Comparison of ENCODE assay signal across 25 cellular contexts in the genomic region with DNA sequence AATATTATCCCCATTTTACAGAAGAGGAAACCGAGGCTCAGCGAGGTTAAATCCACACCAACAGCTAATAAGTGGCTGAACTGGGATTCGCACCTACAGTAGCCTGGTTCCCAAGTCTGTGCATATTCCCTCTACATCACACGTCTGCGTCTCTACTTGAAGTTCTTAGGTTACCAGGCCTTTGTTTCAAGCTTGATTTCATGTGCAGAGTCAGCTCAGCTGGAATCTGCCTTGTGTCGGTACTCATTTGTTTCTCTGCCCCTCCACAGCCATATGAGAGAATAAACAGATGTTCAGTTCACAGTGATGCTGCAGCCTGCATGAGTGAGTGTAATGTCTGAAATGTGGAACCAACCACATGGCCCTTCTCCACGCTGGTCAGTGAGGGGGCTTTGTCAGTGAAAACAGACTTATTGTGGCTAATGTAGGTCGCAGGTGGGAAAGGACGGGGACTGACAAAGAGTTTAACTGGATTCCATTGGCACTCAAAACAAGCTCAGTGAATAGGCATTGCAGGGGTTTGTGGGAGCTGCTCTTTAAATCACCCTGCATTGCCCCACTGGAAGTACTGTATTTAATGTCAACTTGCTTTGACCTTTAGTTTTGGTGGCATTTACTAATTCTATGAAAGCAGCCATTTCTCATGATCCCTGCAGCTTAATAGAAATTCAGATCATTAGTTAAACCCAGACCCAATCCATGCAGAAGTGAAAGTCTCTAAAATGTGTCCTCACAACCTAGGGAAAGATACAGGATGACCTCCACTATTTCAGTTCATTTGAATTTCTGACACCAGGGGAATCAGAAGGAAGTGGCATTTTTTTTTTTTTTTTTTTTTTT.
DNase-seq lines count a peak whose midpoint lies in the region; ATAC-seq and TF ChIP-seq lines count a peak whose summit lies in the region.
"Had no signal": no experiment of that assay in that cellular context is flagged by ENCODE, and none has a peak within 500 bp of the region (broad histone marks: within the 10 kb centered on the region; RNA-seq: fewer than 3 reads in every experiment).

No MANE protein-coding gene starts in this region.

- intact Hi-C loops in head of caudate nucleus (cut with DNase I), result no loop called here

- peak; percentile 11 for DNase-seq in stimulated activated naive B cell treated with anti-CD40 and anti-IgM and Interleukin-4, amounts not matched to agents 10 μg/mL and 1 μg/mL and 100 μg/mL, for 72 hours
- no peak for DNase-seq in head of caudate nucleus
- no peak for DNase-seq in stimulated activated CD4-positive, alpha-beta T cell treated with anti-CD3 and anti-CD28 coated beads, Interleukin-12 subunit alpha, Interleukin-12 subunit beta, amount 100 ng/mL, for 4 hours
- DNase-seq: activated CD4-positive, alpha-beta T cell treated with anti-CD3 and anti-CD28 coated beads, Interleukin-2, amount 50 U/mL, for 1 hour; activated naive CD4-positive, alpha-beta T cell; activated T-cell treated with anti-CD3 and anti-CD28 coated beads, Interleukin-2, amount 50 U/mL, for 72 hours; Calu3; central memory CD4-positive, alpha-beta T cell; HFFc6; left cardiac atrium; MG63; NCI-H510A treated with DMSO at 0.1 percent for 48 hours; NK-92 treated with Interleukin-12 subunit alpha and Interleukin-12 subunit beta, amount 100 ng/mL, for 24 hours; right cardiac atrium; Right ventricle myocardium superior; T-helper 9 cell; WERI-Rb-1 had no signal

- H3K36me3 Mint-ChIP-seq in stimulated activated naive B cell treated with anti-CD40 and anti-IgM and Interleukin-4, amounts not matched to agents 10 μg/mL and 1 μg/mL and 100 μg/mL, for 72 hours, result peaks cover 0 to 1% of the 10 kb centered on the region in 2 donors
- H3K36me3 Mint-ChIP-seq: memory B cell had no signal

- ATAC-seq in GM19023 (IDR thresholded peaks at IDR 0.05; ENCODE audit: unreplicated experiment) (peak; percentile 41), HG02870 (IDR thresholded peaks at IDR 0.05; ENCODE audit: unreplicated experiment) (peak; percentile 48), SK-N-SH treated with all-trans-retinoic acid at 6 μM for 48 hours (no peak), HG03571 (IDR thresholded peaks at IDR 0.05; ENCODE audit: unreplicated experiment) (no peak)
- peak; percentile 88 to 92 for ATAC-seq in stimulated activated naive B cell treated with anti-CD40 and anti-IgM and Interleukin-4, amounts not matched to agents 10 μg/mL and 1 μg/mL and 100 μg/mL, for 72 hours (replicated peaks)
- ATAC-seq: activated T-cell treated with anti-CD3 and anti-CD28 coated beads, Interleukin-2, amount 50 U/mL, for 72 hours; K562; left cardiac atrium; right cardiac atrium had no signal

- peaks cover 7 to 16% of the 10 kb centered on the region in 2 donors for H3K4me1 Mint-ChIP-seq in stimulated activated naive B cell treated with anti-CD40 and anti-IgM and Interleukin-4, amounts not matched to agents 10 μg/mL and 1 μg/mL and 100 μg/mL, for 72 hours
- H3K4me1 Mint-ChIP-seq: memory B cell had no signal

- H3K9me3 Mint-ChIP-seq in stimulated activated naive B cell treated with anti-CD40 and anti-IgM and Interleukin-4, amounts not matched to agents 10 μg/mL and 1 μg/mL and 100 μg/mL, for 72 hours, result peaks cover 5% of the 10 kb centered on the region in 2 donors
- H3K9me3 Mint-ChIP-seq: dendritic cell treated with granulocyte-macrophage colony-stimulating factor and Interleukin-4, amounts not matched to agents 40 ng/mL and 50 ng/mL, for 4 days; memory B cell; neural crest cell had no signal

- no peak overlapping the region for H3K4me3 Mint-ChIP-seq in stimulated activated naive B cell treated with anti-CD40 and anti-IgM and Interleukin-4, amounts not matched to agents 10 μg/mL and 1 μg/mL and 100 μg/mL, for 72 hours
- H3K4me3 Mint-ChIP-seq: activated T-cell treated with anti-CD3 and anti-CD28 coated beads, Interleukin-2, amount 50 U/mL, for 72 hours; dendritic cell treated with granulocyte-macrophage colony-stimulating factor and Interleukin-4, amounts not matched to agents 40 ng/mL and 50 ng/mL, for 4 days; HFFc6; memory B cell; neural crest cell had no signal

- H3K27me3 Mint-ChIP-seq in stimulated activated naive B cell treated with anti-CD40 and anti-IgM and Interleukin-4, amounts not matched to agents 10 μg/mL and 1 μg/mL and 100 μg/mL, for 72 hours, result peaks cover 9 to 24% of the 10 kb centered on the region in 2 donors
- H3K27me3 Mint-ChIP-seq: dendritic cell treated with granulocyte-macrophage colony-stimulating factor and Interleukin-4, amounts not matched to agents 40 ng/mL and 50 ng/mL, for 4 days had no signal

- H3K27ac Mint-ChIP-seq in stimulated activated naive B cell treated with anti-CD40 and anti-IgM and Interleukin-4, amounts not matched to agents 10 μg/mL and 1 μg/mL and 100 μg/mL, for 72 hours, result peak overlapping the region; percentile 37
- H3K27ac Mint-ChIP-seq: activated T-cell treated with anti-CD3 and anti-CD28 coated beads, Interleukin-2, amount 50 U/mL, for 72 hours; dendritic cell treated with granulocyte-macrophage colony-stimulating factor and Interleukin-4, amounts not matched to agents 40 ng/mL and 50 ng/mL, for 4 days; HFFc6; memory B cell had no signal

TF ChIP-seq in SK-N-SH treated with all-trans-retinoic acid at 6 μM for 48 hours, 23 proteins besides CTCF, POLR2A, EP300 and RAD21:
- peak; percentile 57; the same call in 1 of the 2 replicates for TF ChIP-seq TCF4 (CRISPR knock-in tag; IDR thresholded peaks at IDR 0.05; ENCODE audit: borderline replicate concordance)
- TF ChIP-seq, protein P1, sequence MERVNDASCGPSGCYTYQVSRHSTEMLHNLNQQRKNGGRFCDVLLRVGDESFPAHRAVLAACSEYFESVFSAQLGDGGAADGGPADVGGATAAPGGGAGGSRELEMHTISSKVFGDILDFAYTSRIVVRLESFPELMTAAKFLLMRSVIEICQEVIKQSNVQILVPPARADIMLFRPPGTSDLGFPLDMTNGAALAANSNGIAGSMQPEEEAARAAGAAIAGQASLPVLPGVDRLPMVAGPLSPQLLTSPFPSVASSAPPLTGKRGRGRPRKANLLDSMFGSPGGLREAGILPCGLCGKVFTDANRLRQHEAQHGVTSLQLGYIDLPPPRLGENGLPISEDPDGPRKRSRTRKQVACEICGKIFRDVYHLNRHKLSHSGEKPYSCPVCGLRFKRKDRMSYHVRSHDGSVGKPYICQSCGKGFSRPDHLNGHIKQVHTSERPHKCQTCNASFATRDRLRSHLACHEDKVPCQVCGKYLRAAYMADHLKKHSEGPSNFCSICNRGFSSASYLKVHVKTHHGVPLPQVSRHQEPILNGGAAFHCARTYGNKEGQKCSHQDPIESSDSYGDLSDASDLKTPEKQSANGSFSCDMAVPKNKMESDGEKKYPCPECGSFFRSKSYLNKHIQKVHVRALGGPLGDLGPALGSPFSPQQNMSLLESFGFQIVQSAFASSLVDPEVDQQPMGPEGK (CRISPR knock-in tag; IDR thresholded peaks at IDR 0.05; ENCODE audit: borderline replicate concordance), result no peak

Comparison
In these comparisons a context has a peak if more than half of its experiments do, and no peak if none do; other contexts are left out.
1. ATAC-seq: peak in GM19023 (single experiment), HG02870 (single experiment) and stimulated activated naive B cell treated with anti-CD40 and anti-IgM and Interleukin-4, amounts not matched to agents 10 μg/mL and 1 μg/mL and 100 μg/mL, for 72 hours (2 of 2); none in SK-N-SH treated with all-trans-retinoic acid at 6 μM for 48 hours (single experiment) and HG03571 (single experiment).